Comparison of ENCODE assay signal across 1 cellular context in genomic region chr5:168624850-168625357, GRCh38.
TF ChIP-seq lines count a peak whose summit lies in the region.

No MANE protein-coding gene starts in this region.

TF ChIP-seq in HepG2, 621 proteins besides CTCF, POLR2A, EP300 and RAD21 (continued from another document and continues in another):
- no peak for TF ChIP-seq SNAPC4 (CRISPR knock-in tag; IDR thresholded peaks at IDR 0.05)
- TF ChIP-seq SKI (IDR thresholded peaks at IDR 0.05; ENCODE audit: partially characterized antibody), result peak; percentile 49
- TF ChIP-seq, protein P1, sequence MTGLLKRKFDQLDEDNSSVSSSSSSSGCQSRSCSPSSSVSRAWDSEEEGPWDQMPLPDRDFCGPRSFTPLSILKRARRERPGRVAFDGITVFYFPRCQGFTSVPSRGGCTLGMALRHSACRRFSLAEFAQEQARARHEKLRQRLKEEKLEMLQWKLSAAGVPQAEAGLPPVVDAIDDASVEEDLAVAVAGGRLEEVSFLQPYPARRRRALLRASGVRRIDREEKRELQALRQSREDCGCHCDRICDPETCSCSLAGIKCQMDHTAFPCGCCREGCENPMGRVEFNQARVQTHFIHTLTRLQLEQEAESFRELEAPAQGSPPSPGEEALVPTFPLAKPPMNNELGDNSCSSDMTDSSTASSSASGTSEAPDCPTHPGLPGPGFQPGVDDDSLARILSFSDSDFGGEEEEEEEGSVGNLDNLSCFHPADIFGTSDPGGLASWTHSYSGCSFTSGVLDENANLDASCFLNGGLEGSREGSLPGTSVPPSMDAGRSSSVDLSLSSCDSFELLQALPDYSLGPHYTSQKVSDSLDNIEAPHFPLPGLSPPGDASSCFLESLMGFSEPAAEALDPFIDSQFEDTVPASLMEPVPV (CRISPR knock-in tag; IDR thresholded peaks at IDR 0.05), result no peak
- TF ChIP-seq ZNF761 (CRISPR knock-in tag; conservative IDR thresholded peaks at IDR 0.05), result peak; percentile 91
- TF ChIP-seq KDM3A (CRISPR knock-in tag; IDR thresholded peaks at IDR 0.05; ENCODE audit: low read depth), result 0 out of 2 replicates have a peak, but pooled peaks have one; percentile 27
- peak; percentile 59 for TF ChIP-seq KAT8 (CRISPR knock-in tag; IDR thresholded peaks at IDR 0.05)
- peak; percentile 63; the same call in 1 of the 2 replicates for TF ChIP-seq MIER3 (CRISPR knock-in tag; IDR thresholded peaks at IDR 0.05; ENCODE audit: borderline replicate concordance)
- 0 out of 2 replicates have a peak, but pooled peaks have one; percentile 68 for TF ChIP-seq RNF219 (CRISPR knock-in tag; IDR thresholded peaks at IDR 0.05)
- TF ChIP-seq, protein P2, sequence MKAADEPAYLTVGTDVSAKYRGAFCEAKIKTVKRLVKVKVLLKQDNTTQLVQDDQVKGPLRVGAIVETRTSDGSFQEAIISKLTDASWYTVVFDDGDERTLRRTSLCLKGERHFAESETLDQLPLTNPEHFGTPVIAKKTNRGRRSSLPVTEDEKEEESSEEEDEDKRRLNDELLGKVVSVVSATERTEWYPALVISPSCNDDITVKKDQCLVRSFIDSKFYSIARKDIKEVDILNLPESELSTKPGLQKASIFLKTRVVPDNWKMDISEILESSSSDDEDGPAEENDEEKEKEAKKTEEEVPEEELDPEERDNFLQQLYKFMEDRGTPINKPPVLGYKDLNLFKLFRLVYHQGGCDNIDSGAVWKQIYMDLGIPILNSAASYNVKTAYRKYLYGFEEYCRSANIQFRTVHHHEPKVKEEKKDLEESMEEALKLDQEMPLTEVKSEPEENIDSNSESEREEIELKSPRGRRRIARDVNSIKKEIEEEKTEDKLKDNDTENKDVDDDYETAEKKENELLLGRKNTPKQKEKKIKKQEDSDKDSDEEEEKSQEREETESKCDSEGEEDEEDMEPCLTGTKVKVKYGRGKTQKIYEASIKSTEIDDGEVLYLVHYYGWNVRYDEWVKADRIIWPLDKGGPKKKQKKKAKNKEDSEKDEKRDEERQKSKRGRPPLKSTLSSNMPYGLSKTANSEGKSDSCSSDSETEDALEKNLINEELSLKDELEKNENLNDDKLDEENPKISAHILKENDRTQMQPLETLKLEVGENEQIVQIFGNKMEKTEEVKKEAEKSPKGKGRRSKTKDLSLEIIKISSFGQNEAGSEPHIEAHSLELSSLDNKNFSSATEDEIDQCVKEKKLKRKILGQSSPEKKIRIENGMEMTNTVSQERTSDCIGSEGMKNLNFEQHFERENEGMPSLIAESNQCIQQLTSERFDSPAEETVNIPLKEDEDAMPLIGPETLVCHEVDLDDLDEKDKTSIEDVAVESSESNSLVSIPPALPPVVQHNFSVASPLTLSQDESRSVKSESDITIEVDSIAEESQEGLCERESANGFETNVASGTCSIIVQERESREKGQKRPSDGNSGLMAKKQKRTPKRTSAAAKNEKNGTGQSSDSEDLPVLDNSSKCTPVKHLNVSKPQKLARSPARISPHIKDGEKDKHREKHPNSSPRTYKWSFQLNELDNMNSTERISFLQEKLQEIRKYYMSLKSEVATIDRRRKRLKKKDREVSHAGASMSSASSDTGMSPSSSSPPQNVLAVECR (CRISPR knock-in tag; IDR thresholded peaks at IDR 0.05; ENCODE audit: borderline replicate concordance), result peak; percentile 72; the same call in 1 of the 2 replicates
- TF ChIP-seq MTA1 (CRISPR knock-in tag; IDR thresholded peaks at IDR 0.05; ENCODE audit: borderline replicate concordance), result 0 out of 2 replicates have a peak, but pooled peaks have one; percentile 24
- peak; percentile 70 for TF ChIP-seq HOXA3 (CRISPR knock-in tag; IDR thresholded peaks at IDR 0.05)
- no peak for TF ChIP-seq TCF7L2 (IDR thresholded peaks at IDR 0.05; ENCODE audit: low read depth, low read length)
- TF ChIP-seq ZNF609 (CRISPR knock-in tag; IDR thresholded peaks at IDR 0.05; ENCODE audit: borderline replicate concordance), result peak; percentile 85
- TF ChIP-seq ADNP (CRISPR knock-in tag; IDR thresholded peaks at IDR 0.05), result peak; percentile 29; the same call in 1 of the 2 replicates
- TF ChIP-seq ZNF331 (CRISPR knock-in tag; IDR thresholded peaks at IDR 0.05), result peak; percentile 73; the same call in 1 of the 2 replicates
- no peak for TF ChIP-seq SOX6 (IDR thresholded peaks at IDR 0.05)
- TF ChIP-seq SOX6 (CRISPR knock-in tag; IDR thresholded peaks at IDR 0.05), result peak; percentile 97
- peak; percentile 82 for TF ChIP-seq SOX13 (IDR thresholded peaks at IDR 0.05)
- TF ChIP-seq SOX13 (CRISPR knock-in tag; conservative IDR thresholded peaks at IDR 0.05 in 1 of 2, IDR thresholded peaks at IDR 0.05 in 1 of 2), result peak in 1 of 2 experiments; percentile 91; a peak in 2 of 4 replicates
- 0 out of 2 replicates have a peak, but pooled peaks have one; percentile 87 for TF ChIP-seq ZNF556 (CRISPR knock-in tag; IDR thresholded peaks at IDR 0.05; ENCODE audit: borderline replicate concordance)
- no peak for TF ChIP-seq NR0B2 (CRISPR knock-in tag; IDR thresholded peaks at IDR 0.05)
- TF ChIP-seq ISL2 (CRISPR knock-in tag; IDR thresholded peaks at IDR 0.05), result peak; percentile 90
- peak; percentile 50; the same call in 1 of the 2 replicates for TF ChIP-seq PHF21A (CRISPR knock-in tag; IDR thresholded peaks at IDR 0.05)
- TF ChIP-seq JUND (CRISPR knock-in tag; IDR thresholded peaks at IDR 0.05), result 0 out of 2 replicates have a peak, but pooled peaks have one; percentile 64
- TF ChIP-seq MEIS1 (CRISPR knock-in tag; IDR thresholded peaks at IDR 0.05; ENCODE audit: borderline replicate concordance), result peak; percentile 43; the same call in 1 of the 2 replicates
- peak; percentile 73 for TF ChIP-seq CREM (IDR thresholded peaks at IDR 0.05)
- TF ChIP-seq CREM (CRISPR knock-in tag; IDR thresholded peaks at IDR 0.05), result no peak
- TF ChIP-seq ZGPAT (CRISPR knock-in tag; IDR thresholded peaks at IDR 0.05), result peak; percentile 68; the same call in 1 of the 2 replicates
- TF ChIP-seq, protein P3, sequence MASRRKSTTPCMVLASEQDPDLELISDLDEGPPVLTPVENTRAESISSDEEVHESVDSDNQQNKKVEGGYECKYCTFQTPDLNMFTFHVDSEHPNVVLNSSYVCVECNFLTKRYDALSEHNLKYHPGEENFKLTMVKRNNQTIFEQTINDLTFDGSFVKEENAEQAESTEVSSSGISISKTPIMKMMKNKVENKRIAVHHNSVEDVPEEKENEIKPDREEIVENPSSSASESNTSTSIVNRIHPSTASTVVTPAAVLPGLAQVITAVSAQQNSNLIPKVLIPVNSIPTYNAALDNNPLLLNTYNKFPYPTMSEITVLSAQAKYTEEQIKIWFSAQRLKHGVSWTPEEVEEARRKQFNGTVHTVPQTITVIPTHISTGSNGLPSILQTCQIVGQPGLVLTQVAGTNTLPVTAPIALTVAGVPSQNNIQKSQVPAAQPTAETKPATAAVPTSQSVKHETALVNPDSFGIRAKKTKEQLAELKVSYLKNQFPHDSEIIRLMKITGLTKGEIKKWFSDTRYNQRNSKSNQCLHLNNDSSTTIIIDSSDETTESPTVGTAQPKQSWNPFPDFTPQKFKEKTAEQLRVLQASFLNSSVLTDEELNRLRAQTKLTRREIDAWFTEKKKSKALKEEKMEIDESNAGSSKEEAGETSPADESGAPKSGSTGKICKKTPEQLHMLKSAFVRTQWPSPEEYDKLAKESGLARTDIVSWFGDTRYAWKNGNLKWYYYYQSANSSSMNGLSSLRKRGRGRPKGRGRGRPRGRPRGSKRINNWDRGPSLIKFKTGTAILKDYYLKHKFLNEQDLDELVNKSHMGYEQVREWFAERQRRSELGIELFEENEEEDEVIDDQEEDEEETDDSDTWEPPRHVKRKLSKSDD (CRISPR knock-in tag; IDR thresholded peaks at IDR 0.05; ENCODE audit: low read depth), result peak; percentile 80
- TF ChIP-seq ZEB1 (IDR thresholded peaks at IDR 0.05; ENCODE audit: insufficient replicate concordance, low read depth), result peak; percentile 63
- TF ChIP-seq SIN3B (IDR thresholded peaks at IDR 0.05; ENCODE audit: low read length), result no peak
- TF ChIP-seq EEA1 (CRISPR knock-in tag; IDR thresholded peaks at IDR 0.05; ENCODE audit: borderline replicate concordance), result no peak
- TF ChIP-seq ASH2L (IDR thresholded peaks at IDR 0.05; ENCODE audit: insufficient read length, low read depth, low read length), result peak; percentile 78
